In the genomic region with DNA sequence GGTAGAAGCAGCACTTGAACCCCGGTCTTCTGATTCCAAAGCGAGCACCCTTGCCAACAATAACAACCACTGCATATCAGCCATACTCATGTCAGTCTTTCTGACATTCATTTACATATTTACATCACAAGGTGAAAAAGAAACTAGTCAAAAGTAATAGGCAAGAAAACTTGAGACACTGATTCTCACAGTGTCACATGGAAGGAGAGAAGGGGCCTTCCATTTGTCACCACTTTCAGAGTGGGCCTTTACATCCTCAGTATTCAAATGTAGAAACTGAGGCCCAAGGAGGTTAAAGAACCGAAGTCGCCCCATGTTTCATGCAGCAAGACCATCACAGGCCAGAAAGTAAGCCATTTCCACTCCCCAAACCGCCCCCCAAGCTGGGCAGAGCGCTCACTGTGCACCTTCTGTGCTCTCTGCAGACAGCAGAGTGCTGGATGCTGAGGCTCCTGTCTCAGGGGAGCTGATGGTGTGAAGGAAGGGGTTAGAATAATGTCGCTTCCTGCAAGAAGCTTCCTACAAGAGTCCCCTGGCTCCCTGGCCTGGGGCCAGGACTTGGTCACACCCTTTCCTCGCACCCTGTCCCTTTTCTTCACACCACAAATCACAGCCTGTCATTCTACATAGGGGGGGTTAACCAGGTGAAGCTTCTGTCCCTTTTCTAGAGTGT, we compare ENCODE assay signal across 13 cellular contexts.
A peak's percentile ranks its signal among the peaks of the same experiment; 100 is the strongest.
DNase-seq lines count a peak whose midpoint lies in the region; ATAC-seq, FAIRE-seq and TF ChIP-seq lines count a peak whose summit lies in the region.
"Had no signal": no experiment of that assay in that cellular context is flagged by ENCODE, and none has a peak within 500 bp of the region (broad histone marks: within the 10 kb centered on the region; RNA-seq: fewer than 3 reads in every experiment).

No MANE protein-coding gene starts in this region.

- CTCF ChIA-PET in CD8-positive, alpha-beta T cell (lab: Charles Lee), result interaction anchor here (0.6 to 4.1 kb wide), 5 partner anchors 10 to 370 kb away, joined by 3 to 32 read pairs (median 9); no protein-coding TSS in a partner anchor
- CTCF ChIA-PET in K562 (lab: Yijun Ruan, JAX; ENCODE audit: low intra/inter-chr PET ratio), result no interaction called here

- in situ Hi-C loops in K562 (cut with MboI), result no loop called here

- TF ChIP-seq POLR2A in K562 (conservative IDR thresholded peaks at IDR 0.05), result no peak

- 2% methylated on average over 8 of the region's 8 CpGs for WGBS in K562 (ENCODE audit: insufficient coverage, low coverage, missing lambda C conversion rate)

- no peak for ATAC-seq in CD8-positive, alpha-beta T cell
- peak; percentile 36 for ATAC-seq in GM18909 (IDR thresholded peaks at IDR 0.05; ENCODE audit: poor library complexity, unreplicated experiment)
- ATAC-seq in HG03280 (IDR thresholded peaks at IDR 0.05; ENCODE audit: unreplicated experiment), result peak; percentile 39
- ATAC-seq in K562, result no peak
- ATAC-seq: WTC11 had no signal

- DNase-seq in CD8-positive, alpha-beta T cell, result no peak
- DNase-seq in K562 (ENCODE audit: extremely low read depth in 1 of 4, low spot score in 3 of 4) (no peak), NOMO-1 treated with dmso at 0.1 percent for 144 hours (lab: John Stamatoyannopoulos, UW; ENCODE audit: unreplicated experiment) (no peak), NCI-H524 treated with DMSO at 0.1 percent for 48 hours (lab: John Stamatoyannopoulos, UW) (no peak), cerebellar cortex (ENCODE audit: low spot score) (no peak)
- DNase-seq in activated effector memory CD4-positive, alpha-beta T cell treated with anti-CD3 and anti-CD28 coated beads, Interleukin-2, amount 50 U/mL, for 16 hours, result no peak
- DNase-seq: NCI-H1417 treated with DMSO at 0.1 percent for 48 hours, OCI-M1, ovary, upper lobe of left lung had no signal

- H3K4me3 Mint-ChIP-seq in CD8-positive, alpha-beta T cell, result peak overlapping the region; percentile 53
- H3K4me3 Mint-ChIP-seq: WTC11 had no signal

- peaks cover 48% of the 10 kb centered on the region for H3K4me1 Mint-ChIP-seq in CD8-positive, alpha-beta T cell (ENCODE audit: low read depth)

- no peak overlapping the region for H3K9ac ChIP-seq in K562 (ENCODE audit: insufficient read depth in 1 of 2, low read depth in 2 of 2, low read length in 2 of 2)

- H3K27ac Mint-ChIP-seq in CD8-positive, alpha-beta T cell, result no peak overlapping the region
- H3K27ac Mint-ChIP-seq: WTC11 had no signal

- TF ChIP-seq EP300 in K562 (IDR thresholded peaks at IDR 0.05; ENCODE audit: low read length), result no peak

- H2AFZ ChIP-seq in K562 (ENCODE audit: low read depth, low read length), result no peak overlapping the region

- H3K36me3 Mint-ChIP-seq in CD8-positive, alpha-beta T cell, result peaks cover 6% of the 10 kb centered on the region

- no peaks in the 10 kb centered on the region for H3K27me3 ChIP-seq in CD8-positive, alpha-beta T cell (ENCODE audit: insufficient read depth, low read length)
- peaks cover 0 to 45% of the 10 kb centered on the region in 2 experiments; a peak in 3 of 5 replicates for H3K27me3 ChIP-seq in K562 (ENCODE audit: control insufficient read depth in 2 of 2, insufficient read depth in 2 of 2, low read length in 2 of 2)
- H3K27me3 ChIP-seq: ovary, upper lobe of left lung had no signal

- no peaks in the 10 kb centered on the region; the same call in 1 of the 2 replicates for H4K20me1 ChIP-seq in K562 (replicated peaks; ENCODE audit: control insufficient read depth, insufficient read depth, low read length)

- no peak overlapping the region for H3K4me2 ChIP-seq in K562 (ENCODE audit: insufficient read depth, low read length)

- TF ChIP-seq RAD21 in K562 (CRISPR knock-in tag; conservative IDR thresholded peaks at IDR 0.05 in 1 of 2, IDR thresholded peaks at IDR 0.05 in 1 of 2), result no peak

- no peaks in the 10 kb centered on the region for H3K36me3 ChIP-seq in CD8-positive, alpha-beta T cell (ENCODE audit: insufficient read depth, low read length)
- no peaks in the 10 kb centered on the region for H3K36me3 ChIP-seq in K562 (ENCODE audit: control insufficient read depth, insufficient read depth, low read length)
- H3K36me3 ChIP-seq: ovary, upper lobe of left lung had no signal

- H3K27ac ChIP-seq in CD8-positive, alpha-beta T cell (ENCODE audit: low read depth, low read length), result no peak overlapping the region
- no peak overlapping the region for H3K27ac ChIP-seq in K562 (ENCODE audit: extremely low read depth, low read depth, low read length)

- FAIRE-seq in K562 (lab: Jason Lieb, UNC), result no peak

- H3K79me2 ChIP-seq in K562 (ENCODE audit: control insufficient read depth, insufficient read depth, low read length), result no peaks in the 10 kb centered on the region

- no peak for TF ChIP-seq CTCF in CD8-positive, alpha-beta T cell (IDR thresholded peaks at IDR 0.05)
- no peak for TF ChIP-seq CTCF in K562 (IDR thresholded peaks at IDR 0.05 in 2 of 3, conservative IDR thresholded peaks at IDR 0.05 in 1 of 3; ENCODE audit: insufficient read depth in 2 of 3, low read depth in 1 of 3, low read length in 3 of 3)

- no peak overlapping the region for H3K4me3 ChIP-seq in CD8-positive, alpha-beta T cell (ENCODE audit: low read depth, low read length)
- H3K4me3 ChIP-seq in K562, result no peak overlapping the region
- H3K4me3 ChIP-seq: ovary, upper lobe of left lung had no signal

- no peaks in the 10 kb centered on the region for H3K9me1 ChIP-seq in K562 (ENCODE audit: control insufficient read depth, insufficient read depth, low read length)

- POLR2A ChIA-PET in CD8-positive, alpha-beta T cell (lab: Charles Lee), result interaction anchor here (0.9 to 3.5 kb wide), 6 partner anchors 11 to 754 kb away, joined by 3 to 14 read pairs (median 4); no protein-coding TSS in a partner anchor
- POLR2A ChIA-PET in K562 (lab: Yijun Ruan, JAX), result interaction anchor here (0.6 to 0.7 kb wide), 2 partner anchors 309 to 406 kb away, joined by 3 to 5 read pairs; a partner anchor contains a TSS

- H3K9me3 ChIP-seq in CD8-positive, alpha-beta T cell (ENCODE audit: low read length), result no peaks in the 10 kb centered on the region
- no peaks in the 10 kb centered on the region for H3K9me3 ChIP-seq in K562 (replicated peaks; ENCODE audit: control insufficient read depth, insufficient read depth, low read depth, low read length)
- H3K9me3 ChIP-seq: ovary, upper lobe of left lung had no signal

- peaks cover 6% of the 10 kb centered on the region for H3K9me3 Mint-ChIP-seq in CD8-positive, alpha-beta T cell

- no TSS peak for BruUV-seq in K562 (replicated peaks; lab: Mats Ljungman, UMichigan)

- H3K27me3 Mint-ChIP-seq in CD8-positive, alpha-beta T cell (ENCODE audit: low read depth), result no peaks in the 10 kb centered on the region

- intact Hi-C loops in CD8-positive, alpha-beta T cell (cut with DNase I, micrococcal nuclease), result no loop called here
- intact Hi-C loops in K562 (cut with micrococcal nuclease), result no loop called here

- peaks cover 35% of the 10 kb centered on the region for H3K4me1 ChIP-seq in CD8-positive, alpha-beta T cell (ENCODE audit: insufficient read depth, low read length)
- no peaks in the 10 kb centered on the region for H3K4me1 ChIP-seq in K562 (replicated peaks in 1 of 2; ENCODE audit: control insufficient read depth in 2 of 2, insufficient read depth in 2 of 2, low read length in 2 of 2)

TF ChIP-seq in K562, 482 proteins besides CTCF, POLR2A, EP300 and RAD21:
- no peak for TF ChIP-seq ZNF146 (CRISPR knock-in tag; IDR thresholded peaks at IDR 0.05; ENCODE audit: unreplicated experiment)
- no peak for TF ChIP-seq MCM7 (IDR thresholded peaks at IDR 0.05)
- 0 out of 2 replicates have a peak, but pooled peaks have one; percentile 20 for TF ChIP-seq NFIC (IDR thresholded peaks at IDR 0.05)
- no peak for TF ChIP-seq MCM3 (IDR thresholded peaks at IDR 0.05)
TF ChIP-seq in K562: peak in this region for 1.

Comparison
In these comparisons a context has a peak if more than half of its experiments do, and no peak if none do; other contexts are left out.
1. ATAC-seq: peak in GM18909 (single experiment) and HG03280 (single experiment); none in CD8-positive, alpha-beta T cell (single experiment) and K562 (single experiment).